In the genomic region with DNA sequence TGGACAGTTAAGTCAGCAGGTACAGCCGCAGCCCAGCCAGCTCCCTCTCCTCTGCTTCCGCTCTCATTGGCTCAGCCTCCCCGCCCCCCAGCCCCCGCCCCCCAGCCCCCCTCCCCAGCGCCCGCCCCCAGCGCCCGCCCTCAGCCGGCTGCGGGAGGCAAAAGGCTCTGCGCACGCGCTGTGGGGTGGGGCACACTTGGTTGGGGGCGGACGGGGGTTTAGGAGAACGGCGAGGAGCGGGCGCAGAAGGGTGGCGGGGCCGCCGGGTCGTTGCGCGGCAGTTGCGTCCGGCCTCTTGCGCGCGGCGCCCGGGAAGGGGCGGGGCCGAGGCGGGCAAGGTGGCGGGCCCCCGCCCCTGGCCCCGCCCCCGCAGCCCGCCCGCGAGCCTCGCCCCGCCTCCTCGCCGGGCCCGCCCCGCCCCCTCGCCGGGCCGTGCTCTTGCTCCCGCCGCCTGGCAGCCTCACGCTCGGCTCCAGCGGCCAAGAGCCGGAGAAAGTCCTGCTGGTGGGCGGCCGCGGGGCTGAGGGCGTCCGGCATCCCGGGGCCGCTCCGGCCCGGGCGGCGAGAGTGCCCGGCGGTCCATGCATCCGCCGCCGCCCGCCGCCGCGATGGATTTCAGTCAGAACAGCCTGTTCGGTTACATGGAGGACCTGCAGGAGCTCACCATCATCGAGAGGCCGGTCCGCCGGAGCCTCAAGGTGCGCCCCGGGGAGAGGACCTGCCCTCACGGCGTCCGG, we compare ENCODE assay signal across 8 cellular contexts. TPM values are rescaled to one million over a fixed set of nuclear protein-coding genes. Genes with fewer than 3 reads are reported as not detected.
DNase-seq lines count a peak whose midpoint lies in the region; ATAC-seq, FAIRE-seq and TF ChIP-seq lines count a peak whose summit lies in the region.

A gene with protein sequence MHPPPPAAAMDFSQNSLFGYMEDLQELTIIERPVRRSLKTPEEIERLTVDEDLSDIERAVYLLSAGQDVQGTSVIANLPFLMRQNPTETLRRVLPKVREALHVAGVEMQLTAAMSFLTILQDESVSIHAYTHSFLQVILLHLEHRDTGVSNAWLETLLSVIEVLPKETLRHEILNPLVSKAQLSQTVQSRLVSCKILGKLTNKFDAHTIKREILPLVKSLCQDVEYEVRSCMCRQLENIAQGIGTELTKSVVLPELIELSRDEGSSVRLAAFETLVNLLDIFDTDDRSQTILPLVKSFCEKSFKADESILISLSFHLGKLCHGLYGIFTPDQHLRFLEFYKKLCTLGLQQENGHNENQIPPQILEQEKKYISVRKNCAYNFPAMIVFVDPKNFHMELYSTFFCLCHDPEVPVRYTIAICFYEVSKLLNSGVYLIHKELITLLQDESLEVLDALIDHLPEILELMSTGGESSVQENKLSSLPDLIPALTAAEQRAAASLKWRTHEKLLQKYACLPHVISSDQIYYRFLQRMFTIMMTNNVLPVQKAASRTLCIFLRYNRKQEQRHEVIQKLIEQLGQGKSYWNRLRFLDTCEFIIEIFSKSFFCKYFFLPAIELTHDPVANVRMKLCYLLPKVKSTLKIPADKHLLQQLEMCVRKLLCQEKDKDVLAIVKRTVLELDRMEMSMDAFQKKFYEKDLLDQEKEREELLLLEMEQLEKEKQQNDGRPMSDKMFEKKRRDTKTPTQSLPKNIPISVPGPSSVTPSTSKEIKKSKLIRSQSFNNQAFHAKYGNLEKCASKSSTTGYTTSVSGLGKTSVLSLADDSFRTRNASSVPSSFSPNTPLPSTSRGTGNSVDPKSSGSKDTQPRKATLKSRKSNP (plus strand): TSS at position 438 of the 737 bp plus-strand sequence. CDS start 144 bp downstream, at position 582.

- H3K27ac ChIP-seq in endothelial cell of umbilical vein (ENCODE audit: insufficient read depth, low read depth, low read length) = no peak within 1 kb of the TSS

- H3K27me3 Mint-ChIP-seq in CD14-positive monocyte (ENCODE audit: low read depth in 3 of 3) = peaks cover 58 to 75% (median 63%) of the 10 kb centered on the region in 3 donors

- TF ChIP-seq POLR2A in endothelial cell of umbilical vein (IDR thresholded peaks at IDR 0.05; ENCODE audit: low read depth, low read length) = no peak

- H3K9me3 Mint-ChIP-seq in CD14-positive monocyte = peaks cover 0 to 12% (median 4%) of the 10 kb centered on the region in 7 donors

- no peak for TF ChIP-seq CTCF in CD14-positive monocyte (IDR thresholded peaks at IDR 0.05)
- no peak for TF ChIP-seq CTCF in endothelial cell of umbilical vein (IDR thresholded peaks at IDR 0.05; ENCODE audit: extremely low read depth in 1 of 2, insufficient read depth in 1 of 2, low read depth in 1 of 2, low read length in 2 of 2)

- H3K4me1 ChIP-seq in endothelial cell of umbilical vein (ENCODE audit: control insufficient read depth, extremely low read depth, insufficient read depth, low read length) = peaks cover 3% of the 10 kb centered on the region

- no peaks in the 10 kb centered on the region for H3K9me1 ChIP-seq in endothelial cell of umbilical vein (replicated peaks; ENCODE audit: control insufficient read depth, extremely low read depth, insufficient read depth, low read length)

- no peaks in the 10 kb centered on the region for H4K20me1 ChIP-seq in endothelial cell of umbilical vein (replicated peaks; ENCODE audit: control insufficient read depth, extremely low read depth, insufficient read depth, low read length)

- no peaks in the 10 kb centered on the region for H3K9me3 ChIP-seq in endothelial cell of umbilical vein (replicated peaks; ENCODE audit: control insufficient read depth, insufficient read depth, low read length)

- peak within 1 kb of the TSS; percentile 55 for H3K4me2 ChIP-seq in endothelial cell of umbilical vein (ENCODE audit: insufficient read depth, low read length)

- no peaks in the 10 kb centered on the region for H3K36me3 ChIP-seq in endothelial cell of umbilical vein (ENCODE audit: control insufficient read depth in 2 of 2, extremely low read depth in 1 of 2, insufficient read depth in 2 of 2, low read length in 2 of 2)

- H3K4me3 Mint-ChIP-seq in CD14-positive monocyte = peak within 1 kb of the TSS; percentile 76 to 93

- peaks cover 0 to 5% of the 10 kb centered on the region in 2 donors for H3K36me3 Mint-ChIP-seq in CD14-positive monocyte

- dilution Hi-C loops in endothelial cell of umbilical vein (cut with MboI; ENCODE audit: extremely low pct_ligation_motif_present, low sequenced_read_pairs) = no loop called here

- peaks cover 29 to 61% of the 10 kb centered on the region in 2 experiments for H3K27me3 ChIP-seq in endothelial cell of umbilical vein (ENCODE audit: control insufficient read depth in 2 of 2, insufficient read depth in 2 of 2, low read length in 2 of 2)

- no TSS peak for BruUV-seq in endothelial cell of umbilical vein (replicated peaks; lab: Mats Ljungman, UMichigan)

- no peak within 1 kb of the TSS for H3K9ac ChIP-seq in endothelial cell of umbilical vein (replicated peaks; ENCODE audit: extremely low read depth, insufficient read depth, low read length)

- DNase-seq in CD14-positive monocyte (ENCODE audit: low spot score) = peak; percentile 50
- DNase-seq in HT-29 (ENCODE audit: low spot score) = peak; percentile 40
- DNase-seq in NOMO-1 treated with dmso at 0.1 percent for 144 hours (lab: John Stamatoyannopoulos, UW; ENCODE audit: unreplicated experiment) = peak; percentile 49
- peak; percentile 81 for DNase-seq in activated CD8-positive, alpha-beta memory T cell treated with anti-CD3 and anti-CD28 coated beads, Interleukin-2, amount 50 U/mL, for 4 hours
- peak; percentile 64 for DNase-seq in endothelial cell of umbilical vein (ENCODE audit: low read depth, low spot score)
- peak; percentile 87 for DNase-seq in midbrain (lab: John Stamatoyannopoulos, UW)
- DNase-seq in stimulated activated CD8-positive, alpha-beta memory T cell treated with anti-CD3 and anti-CD28 coated beads, Interleukin-15, amount 100 ng/mL, for 48 hours (ENCODE audit: low read depth in 2 of 2) = peak; percentile 73 to 76

- peak; percentile 79 for ATAC-seq in GM19467 (IDR thresholded peaks at IDR 0.05; ENCODE audit: unreplicated experiment)

- POLR2A ChIA-PET in endothelial cell of umbilical vein (lab: Charles Lee) = no interaction called here

- peak within 1 kb of the TSS; percentile 8 to 39 (median 24) for H3K4me3 ChIP-seq in endothelial cell of umbilical vein (replicated peaks in 1 of 3; ENCODE audit: insufficient read depth in 1 of 3, low read depth in 1 of 3, low read length in 3 of 3)

- H3K79me2 ChIP-seq in endothelial cell of umbilical vein (ENCODE audit: control insufficient read depth, insufficient read depth, low read length) = no peaks in the 10 kb centered on the region

- intact Hi-C loops in CD14-positive monocyte (cut with micrococcal nuclease) = loop anchor here (5.0 to 10.0 kb wide), 3 partner anchors 42 to 239 kb away; no protein-coding TSS in a partner anchor
- intact Hi-C loops in endothelial cell of umbilical vein (cut with micrococcal nuclease) = loop anchor here (5.0 kb wide), 1 partner anchor 92 kb away; a partner anchor contains a TSS

- peak within 1 kb of the TSS in 4 of 7 donors; percentile 10 to 72 (median 46) for H3K27ac Mint-ChIP-seq in CD14-positive monocyte

- H3K4me1 Mint-ChIP-seq in CD14-positive monocyte = peaks cover 21% of the 10 kb centered on the region

- FAIRE-seq in endothelial cell of umbilical vein (lab: Jason Lieb, UNC) = no peak

- H2AFZ ChIP-seq in endothelial cell of umbilical vein (ENCODE audit: low read depth, low read length) = peak within 1 kb of the TSS; percentile 92

- CTCF ChIA-PET in endothelial cell of umbilical vein (lab: Charles Lee) = interaction anchor here (0.6 to 2.4 kb wide), 8 partner anchors 21 to 234 kb away, joined by 3 to 8 read pairs (median 3); no protein-coding TSS in a partner anchor

TF ChIP-seq in endothelial cell of umbilical vein, 7 proteins besides CTCF, POLR2A, EP300 and RAD21:
- TF ChIP-seq EZH2 (IDR thresholded peaks at IDR 0.05; ENCODE audit: borderline replicate concordance, low read depth, low read length, severe bottlenecking) (no peak), MYC (IDR thresholded peaks at IDR 0.05; ENCODE audit: low read depth, low read length) (no peak), FOS (IDR thresholded peaks at IDR 0.05; ENCODE audit: borderline replicate concordance, insufficient read depth, low read length) (no peak), JUN (IDR thresholded peaks at IDR 0.05; ENCODE audit: borderline replicate concordance, insufficient read depth, insufficient read length, low read depth) (no peak), GATA2 (IDR thresholded peaks at IDR 0.05; ENCODE audit: insufficient read depth, insufficient read length, low read depth, low read length) (no peak), POLR2AphosphoS5 (IDR thresholded peaks at IDR 0.05; ENCODE audit: insufficient read depth, low read depth, low read length) (no peak)
- TF ChIP-seq, protein P1, sequence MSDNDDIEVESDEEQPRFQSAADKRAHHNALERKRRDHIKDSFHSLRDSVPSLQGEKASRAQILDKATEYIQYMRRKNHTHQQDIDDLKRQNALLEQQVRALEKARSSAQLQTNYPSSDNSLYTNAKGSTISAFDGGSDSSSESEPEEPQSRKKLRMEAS (IDR thresholded peaks at IDR 0.05; ENCODE audit: insufficient read depth, insufficient read length) = no peak
TF ChIP-seq in endothelial cell of umbilical vein: peak in this region for 0.

RNA-seq across cellular contexts. Expression of the gene that starts here (rescaled TPM):
- under 1 TPM in 1 of 2 donors, not detected in 1; 0.08 TPM for polyA plus RNA-seq in CD14-positive monocyte
- total RNA-seq in HT-29 (2014; rRNA removed; shearing (Covaris generic)) = 0.03 and 0.94 TPM in 2 replicates
- not detected in 2 replicates for total RNA-seq in endothelial cell of umbilical vein
- not detected in 2 replicates for polyA plus RNA-seq in endothelial cell of umbilical vein
- not detected in 2 replicates for polyA plus RNA-seq in endothelial cell of umbilical vein (2011; cell fraction: cytosol; rRNA removed)
- polyA plus RNA-seq in endothelial cell of umbilical vein (2011; cell fraction: nucleus; rRNA removed) = not detected in 2 replicates
- not detected in 2 replicates for polyA plus RNA-seq in endothelial cell of umbilical vein (2012)
- 0.06 TPM in 1 of 2 replicates, not detected in the other for polyA minus RNA-seq in endothelial cell of umbilical vein
- polyA minus RNA-seq in endothelial cell of umbilical vein (2011; cell fraction: cytosol; rRNA and poly(A)+ RNA removed) = not detected
- 0.10 TPM in 1 of 2 replicates, not detected in the other for polyA minus RNA-seq in endothelial cell of umbilical vein (2011; cell fraction: nucleus; rRNA and poly(A)+ RNA removed)

Comparison
In these comparisons a context has a peak if more than half of its experiments do, and no peak if none do; other contexts are left out.
1. Peak in DNase-seq in CD14-positive monocyte; RNA of the gene not detected or under 1 TPM.
2. Peak in DNase-seq in HT-29; RNA of the gene not detected or under 1 TPM.
3. Peak in DNase-seq, H3K4me3 ChIP-seq and H3K4me2 ChIP-seq in endothelial cell of umbilical vein; RNA of the gene not detected or under 1 TPM.